In the genomic region with DNA sequence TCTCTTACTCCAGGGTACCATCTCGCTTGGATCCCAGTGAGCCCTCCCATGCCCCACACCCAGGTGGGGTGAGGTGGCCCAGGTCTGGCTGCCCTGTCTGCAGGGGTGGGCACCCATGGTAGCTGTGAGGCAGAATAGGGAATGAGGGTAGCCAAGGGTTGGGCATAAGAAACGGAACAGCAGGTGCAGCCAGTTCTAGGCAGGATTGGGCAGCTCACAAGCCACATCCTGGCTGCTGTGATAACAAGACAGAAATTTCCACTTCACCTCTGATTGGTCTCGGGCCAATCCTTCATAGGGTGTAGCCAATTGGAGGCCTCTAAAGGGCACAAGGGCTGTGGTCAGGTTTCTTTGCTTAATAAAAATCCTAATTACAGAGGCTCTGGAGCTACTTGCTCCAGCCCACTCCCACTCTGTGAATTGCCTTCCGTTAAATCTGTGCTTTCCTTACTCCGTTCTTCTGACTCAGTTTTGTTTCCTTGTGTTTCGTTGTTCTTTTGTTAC, we compare ENCODE assay signal across 8 cellular contexts. TPM values are rescaled to one million over a fixed set of nuclear protein-coding genes. Genes with fewer than 3 reads are reported as not detected.
DNase-seq lines count a peak whose midpoint lies in the region.

No MANE protein-coding gene starts in this region.

- peak; percentile 12 for DNase-seq in NCI-H2107 treated with DMSO at 0.1 percent for 48 hours (lab: John Stamatoyannopoulos, UW; ENCODE audit: unreplicated experiment)
- no peak for DNase-seq in NCI-H2107 (lab: John Stamatoyannopoulos, UW)
- peak; percentile 59 for DNase-seq in NCI-H1092 (lab: John Stamatoyannopoulos, UW)
- peak; percentile 10 for DNase-seq in activated CD4-positive, alpha-beta T cell treated with anti-CD3 and anti-CD28 coated beads, Interleukin-2, amount 50 U/mL, for 1 hour
- peak; percentile 70 for DNase-seq in iris pigment epithelial cell (ENCODE audit: low read depth)
- no peak for DNase-seq in GM03348 (ENCODE audit: low spot score)
- DNase-seq in HCEC 1CT = no peak
- no peak for DNase-seq in occipital lobe (lab: John Stamatoyannopoulos, UW)

RNA-seq across cellular contexts. Expression of a gene that starts 1.5 kb away (rescaled TPM):
- total RNA-seq in occipital lobe = 35.9 TPM

RNA-seq across cellular contexts. Expression of a gene that starts 3.2 kb away (rescaled TPM):
- total RNA-seq in occipital lobe = 2.8 TPM

RNA-seq across cellular contexts. Expression of a gene that starts 4.0 kb away (rescaled TPM):
- 6.4 TPM for total RNA-seq in occipital lobe

RNA-seq across cellular contexts. Expression of a gene that starts 44.3 kb away (rescaled TPM):
- total RNA-seq in occipital lobe = 20.7 TPM

RNA-seq across cellular contexts. Expression of a gene that starts 49.7 kb away (rescaled TPM):
- 76.4 TPM for total RNA-seq in occipital lobe

Comparison
In these comparisons a context has a peak if more than half of its experiments do, and no peak if none do; other contexts are left out.
1. DNase-seq: peak in NCI-H2107 treated with DMSO at 0.1 percent for 48 hours (single experiment), NCI-H1092 (single experiment), activated CD4-positive, alpha-beta T cell treated with anti-CD3 and anti-CD28 coated beads, Interleukin-2, amount 50 U/mL, for 1 hour (single experiment) and iris pigment epithelial cell (single experiment); none in NCI-H2107 (single experiment), GM03348 (single experiment), HCEC 1CT (single experiment) and occipital lobe (single experiment).